Comparison of ENCODE assay signal across 23 cellular contexts in genomic region chr11:72581067-72581466, GRCh38.
DNase-seq lines count a peak whose midpoint lies in the region; ATAC-seq, FAIRE-seq and TF ChIP-seq lines count a peak whose summit lies in the region.
"Had no signal": no experiment of that assay in that cellular context is flagged by ENCODE, and none has a peak within 500 bp of the region (broad histone marks: within the 10 kb centered on the region; RNA-seq: fewer than 3 reads in every experiment).

No MANE protein-coding gene starts in this region.

- no peaks in the 10 kb centered on the region for H3K36me3 Mint-ChIP-seq in activated naive CD4-positive, alpha-beta T cell treated with anti-CD3 and anti-CD28 coated beads for 36 hours (ENCODE audit: low read depth)
- H3K36me3 Mint-ChIP-seq in dendritic cell treated with granulocyte-macrophage colony-stimulating factor and Interleukin-4, amounts not matched to agents 40 ng/mL and 50 ng/mL, for 4 days (ENCODE audit: low read depth) = no peaks in the 10 kb centered on the region
- H3K36me3 Mint-ChIP-seq: CD8-positive, alpha-beta T cell had no signal

- H3K36me3 ChIP-seq in BLaER1 treated with 17β-estradiol and CSF1 and Interleukin-3, amounts not matched to agents 10 nM and 100 nM = no peaks in the 10 kb centered on the region; a peak in 1 of 22 replicates
- peaks cover 0 to 98% (median 31%) of the 10 kb centered on the region in 6 donors for H3K36me3 ChIP-seq in spleen
- peaks cover 80% of the 10 kb centered on the region for H3K36me3 ChIP-seq in BE2C
- H3K36me3 ChIP-seq: SJCRH30 had no signal

- H3K9me3 ChIP-seq in BLaER1 treated with 17β-estradiol and CSF1 and Interleukin-3, amounts not matched to agents 10 nM and 100 nM (replicated peaks in 1 of 11) = no peaks in the 10 kb centered on the region
- H3K9me3 ChIP-seq in spleen (no peaks in the 10 kb centered on the region), BE2C (no peaks in the 10 kb centered on the region)
- H3K9me3 ChIP-seq: SJCRH30 had no signal

- H3K27me3 Mint-ChIP-seq in activated naive CD4-positive, alpha-beta T cell treated with anti-CD3 and anti-CD28 coated beads for 36 hours (ENCODE audit: low read depth) = no peaks in the 10 kb centered on the region
- peaks cover 59% of the 10 kb centered on the region for H3K27me3 Mint-ChIP-seq in dendritic cell treated with granulocyte-macrophage colony-stimulating factor and Interleukin-4, amounts not matched to agents 40 ng/mL and 50 ng/mL, for 4 days

- peaks cover 40 to 62% (median 56%) of the 10 kb centered on the region in 10 experiments for H3K4me1 ChIP-seq in BLaER1 treated with 17β-estradiol and CSF1 and Interleukin-3, amounts not matched to agents 10 nM and 100 nM
- H3K4me1 ChIP-seq in spleen (peaks cover 9 to 31% (median 20%) of the 10 kb centered on the region in 6 donors), BE2C (no peaks in the 10 kb centered on the region)
- H3K4me1 ChIP-seq: SJCRH30 had no signal

- FAIRE-seq in HTR-8/SVneo (lab: Jason Lieb, UNC) = no peak
- FAIRE-seq: GM12892 had no signal

- TF ChIP-seq CTCF in spleen (IDR thresholded peaks at IDR 0.05 in 8 of 11, conservative IDR thresholded peaks at IDR 0.05 in 3 of 11) (no peak), BE2C (IDR thresholded peaks at IDR 0.05; ENCODE audit: low read depth, low read length) (no peak)

- no peak overlapping the region for H3K4me3 Mint-ChIP-seq in activated naive CD4-positive, alpha-beta T cell treated with anti-CD3 and anti-CD28 coated beads for 36 hours
- no peak overlapping the region for H3K4me3 Mint-ChIP-seq in dendritic cell treated with granulocyte-macrophage colony-stimulating factor and Interleukin-4, amounts not matched to agents 40 ng/mL and 50 ng/mL, for 4 days
- H3K4me3 Mint-ChIP-seq: CD8-positive, alpha-beta T cell had no signal

- CTCF ChIA-PET in activated naive CD4-positive, alpha-beta T cell treated with anti-CD3 and anti-CD28 coated beads for 36 hours (lab: Charles Lee) = interaction anchor here (2.4 kb wide), 1 partner anchor 9 kb away, joined by 5 read pairs; no protein-coding TSS in a partner anchor

- H3K27ac Mint-ChIP-seq in activated naive CD4-positive, alpha-beta T cell treated with anti-CD3 and anti-CD28 coated beads for 36 hours = no peak overlapping the region
- H3K27ac Mint-ChIP-seq in dendritic cell treated with granulocyte-macrophage colony-stimulating factor and Interleukin-4, amounts not matched to agents 40 ng/mL and 50 ng/mL, for 4 days = peak overlapping the region; percentile 64
- H3K27ac Mint-ChIP-seq: CD8-positive, alpha-beta T cell had no signal

- no peak for ATAC-seq in GM19467 (IDR thresholded peaks at IDR 0.05; ENCODE audit: unreplicated experiment)
- ATAC-seq: CD8-positive, alpha-beta T cell; HCT116; Panc1 had no signal

- peak overlapping the region; percentile 42 to 92 (median 80) for H3K4me2 ChIP-seq in BLaER1 treated with 17β-estradiol and CSF1 and Interleukin-3, amounts not matched to agents 10 nM and 100 nM

- TF ChIP-seq POLR2A in spleen (IDR thresholded peaks at IDR 0.05) = no peak

- peaks cover 0 to 3% (median 2%) of the 10 kb centered on the region in 11 experiments; a peak in 6 of 22 replicates for H4K20me1 ChIP-seq in BLaER1 treated with 17β-estradiol and CSF1 and Interleukin-3, amounts not matched to agents 10 nM and 100 nM

- peak overlapping the region in 7 of 11 experiments; percentile 6 to 62 (median 50); a peak in 11 of 22 replicates for H3K27ac ChIP-seq in BLaER1 treated with 17β-estradiol and CSF1 and Interleukin-3, amounts not matched to agents 10 nM and 100 nM
- no peak overlapping the region for H3K27ac ChIP-seq in spleen
- H3K27ac ChIP-seq: HL-60, SJCRH30 had no signal

- peak; percentile 0 for DNase-seq in activated naive CD4-positive, alpha-beta T cell treated with anti-CD3 and anti-CD28 coated beads for 36 hours
- no peak for DNase-seq in activated naive CD4-positive, alpha-beta T cell treated with anti-CD3 and anti-CD28 coated beads, Interleukin-2, amount 50 U/mL, for 16 hours
- DNase-seq in spleen (peak; percentile 63), HTR-8/SVneo (ENCODE audit: insufficient read length, low spot score) (no peak), BE2C (no peak)
- DNase-seq: CD8-positive, alpha-beta T cell; DND-41; GOT3; KBM-7; NCI-H1105 treated with DMSO at 0.1 percent for 48 hours; NCI-H2029 treated with DMSO at 0.1 percent for 48 hours; NCI-H2171; NCI-H345; NCI-H524; NCI-H774; SJCRH30 had no signal

- H3K9me3 Mint-ChIP-seq in activated naive CD4-positive, alpha-beta T cell treated with anti-CD3 and anti-CD28 coated beads for 36 hours = no peaks in the 10 kb centered on the region
- no peaks in the 10 kb centered on the region for H3K9me3 Mint-ChIP-seq in dendritic cell treated with granulocyte-macrophage colony-stimulating factor and Interleukin-4, amounts not matched to agents 40 ng/mL and 50 ng/mL, for 4 days
- H3K9me3 Mint-ChIP-seq: CD8-positive, alpha-beta T cell had no signal

- WGBS in spleen, 5 donors = 63 to 75% (median 73%) methylated on average over 5 of the region's 5 CpGs

- peaks cover 0 to 21% (median 15%) of the 10 kb centered on the region in 11 experiments; a peak in 18 of 22 replicates for H3K27me3 ChIP-seq in BLaER1 treated with 17β-estradiol and CSF1 and Interleukin-3, amounts not matched to agents 10 nM and 100 nM
- H3K27me3 ChIP-seq in spleen (replicated peaks in 1 of 7) (peaks cover 0 to 24% (median 0%) of the 10 kb centered on the region in 7 donors), BE2C (no peaks in the 10 kb centered on the region)
- H3K27me3 ChIP-seq: SJCRH30 had no signal

- no peak overlapping the region for H3K4me3 ChIP-seq in BLaER1 treated with 17β-estradiol and CSF1 and Interleukin-3, amounts not matched to agents 10 nM and 100 nM
- H3K4me3 ChIP-seq in spleen = no peak overlapping the region
- no peak overlapping the region for H3K4me3 ChIP-seq in BE2C (ENCODE audit: low read depth, low read length)
- H3K4me3 ChIP-seq: SJCRH30 had no signal

- H3K9ac ChIP-seq in BLaER1 treated with 17β-estradiol and CSF1 and Interleukin-3, amounts not matched to agents 10 nM and 100 nM = peak overlapping the region in 4 of 11 experiments; percentile 2 to 54 (median 24); a peak in 2 of 22 replicates

- peaks cover 16% of the 10 kb centered on the region for H3K4me1 Mint-ChIP-seq in activated naive CD4-positive, alpha-beta T cell treated with anti-CD3 and anti-CD28 coated beads for 36 hours (ENCODE audit: low read depth)
- peaks cover 39% of the 10 kb centered on the region for H3K4me1 Mint-ChIP-seq in dendritic cell treated with granulocyte-macrophage colony-stimulating factor and Interleukin-4, amounts not matched to agents 40 ng/mL and 50 ng/mL, for 4 days (ENCODE audit: low read depth)

- intact Hi-C loops in activated naive CD4-positive, alpha-beta T cell treated with anti-CD3 and anti-CD28 coated beads for 36 hours (cut with micrococcal nuclease) = loop anchor here (10.0 kb wide), 1 partner anchor 234 kb away; the partner anchor contains the start of gene ATG16L2
- intact Hi-C loops in dendritic cell treated with granulocyte-macrophage colony-stimulating factor and Interleukin-4, amounts not matched to agents 40 ng/mL and 50 ng/mL, for 4 days (cut with micrococcal nuclease) = no loop called here
- intact Hi-C loops in spleen (cut with DNase I; ENCODE audit: low total_unique reads) = no loop called here

Comparison
In these comparisons a context has a peak if more than half of its experiments do, and no peak if none do; other contexts are left out.
1. DNase-seq: peak in activated naive CD4-positive, alpha-beta T cell treated with anti-CD3 and anti-CD28 coated beads for 36 hours (single experiment) and spleen (single experiment); none in activated naive CD4-positive, alpha-beta T cell treated with anti-CD3 and anti-CD28 coated beads, Interleukin-2, amount 50 U/mL, for 16 hours (single experiment), HTR-8/SVneo (single experiment) and BE2C (single experiment).
2. H3K27ac ChIP-seq: peak in BLaER1 treated with 17β-estradiol and CSF1 and Interleukin-3, amounts not matched to agents 10 nM and 100 nM (7 of 11); none in spleen (0 of 8).